ENCODE assay signal across 17 cellular contexts in genomic region chr11:29280452-29280851, GRCh38.
DNase-seq lines count a peak whose midpoint lies in the region; ATAC-seq and TF ChIP-seq lines count a peak whose summit lies in the region.
"Had no signal": no experiment of that assay in that cellular context is flagged by ENCODE, and none has a peak within 500 bp of the region (broad histone marks: within the 10 kb centered on the region; RNA-seq: fewer than 3 reads in every experiment).

No MANE protein-coding gene starts in this region.

- H3K9me3 ChIP-seq in neural progenitor cell (ENCODE audit: low read depth) (no peaks in the 10 kb centered on the region), prostate gland (no peaks in the 10 kb centered on the region)
- H3K9me3 ChIP-seq: SJSA1 had no signal

- ATAC-seq in GM18858 (IDR thresholded peaks at IDR 0.05; ENCODE audit: unreplicated experiment): peak; percentile 76
- peak; percentile 61 for ATAC-seq in HG03342 (IDR thresholded peaks at IDR 0.05; ENCODE audit: unreplicated experiment)

- H4K20me1 ChIP-seq in neural progenitor cell (ENCODE audit: low read depth): no peaks in the 10 kb centered on the region

- H3K4me3 ChIP-seq in neural progenitor cell (no peak overlapping the region), prostate gland (no peak overlapping the region)
- H3K4me3 ChIP-seq: SJSA1 had no signal

- H3K27ac ChIP-seq in neural progenitor cell: no peak overlapping the region
- no peak overlapping the region for H3K27ac ChIP-seq in prostate gland
- H3K27ac ChIP-seq: SJSA1 had no signal

- H2AFZ ChIP-seq in neural progenitor cell (replicated peaks): peak overlapping the region; percentile 28

- intact Hi-C loops in prostate gland (cut with DNase I): no loop called here

- TF ChIP-seq POLR2A in prostate gland (IDR thresholded peaks at IDR 0.05): no peak

- H3K27me3 ChIP-seq in neural progenitor cell (no peaks in the 10 kb centered on the region), prostate gland (replicated peaks; ENCODE audit: insufficient read depth) (no peaks in the 10 kb centered on the region)
- H3K27me3 ChIP-seq: SJSA1 had no signal

- H3K4me2 ChIP-seq in neural progenitor cell: no peak overlapping the region

- DNase-seq in astrocyte of the hippocampus (ENCODE audit: low read depth, low spot score) (peak; percentile 39), neural progenitor cell (ENCODE audit: low spot score) (no peak), prostate gland (ENCODE audit: low spot score) (no peak), NCI-H1417 (lab: John Stamatoyannopoulos, UW) (no peak), DMS79 (lab: John Stamatoyannopoulos, UW) (no peak), islet precursor cell (no peak)
- DNase-seq: activated gamma-delta T cell treated with Interleukin-2 at 50 U/mL for 16 hours, C1 segment of cervical spinal cord, caudate nucleus, GDM1, hippocampal formation, NCI-H1694, NCI-H526 had no signal

- no peaks in the 10 kb centered on the region for H3K36me3 Mint-ChIP-seq in neural progenitor cell

- H3K4me1 Mint-ChIP-seq in neural progenitor cell: peaks cover 13% of the 10 kb centered on the region
- H3K4me1 Mint-ChIP-seq: neural crest cell had no signal

- no peak overlapping the region for H3K27ac Mint-ChIP-seq in neural progenitor cell

- H3K4me1 ChIP-seq in neural progenitor cell (no peaks in the 10 kb centered on the region), prostate gland (replicated peaks) (no peaks in the 10 kb centered on the region)

- no peaks in the 10 kb centered on the region for H3K79me2 ChIP-seq in neural progenitor cell (ENCODE audit: low read depth)

- H3F3A ChIP-seq in neural progenitor cell (ENCODE audit: low read depth): no peaks in the 10 kb centered on the region

- no peak overlapping the region for H3K9ac ChIP-seq in neural progenitor cell

- WGBS in prostate gland: 68% methylated on average over 2 of the region's 2 CpGs

- no peak overlapping the region for H3K4me3 Mint-ChIP-seq in neural progenitor cell
- H3K4me3 Mint-ChIP-seq: neural crest cell had no signal

- H3K9me3 Mint-ChIP-seq in neural progenitor cell: no peaks in the 10 kb centered on the region
- H3K9me3 Mint-ChIP-seq: neural crest cell had no signal

- TF ChIP-seq CTCF in neural progenitor cell (IDR thresholded peaks at IDR 0.05) (no peak), prostate gland (IDR thresholded peaks at IDR 0.05) (no peak)

- H3K27me3 Mint-ChIP-seq in neural progenitor cell (ENCODE audit: insufficient read depth, low read depth): no peaks in the 10 kb centered on the region

- H3K36me3 ChIP-seq in neural progenitor cell (no peaks in the 10 kb centered on the region), prostate gland (no peaks in the 10 kb centered on the region)
- H3K36me3 ChIP-seq: SJSA1 had no signal
